ENCODE assay signal across 8 cellular contexts in genomic region chr19:1513492-1514294, GRCh38. TPM values are rescaled to one million over a fixed set of nuclear protein-coding genes. Genes with fewer than 3 reads are reported as not detected.
A peak's percentile ranks its signal among the peaks of the same experiment; 100 is the strongest.
DNase-seq lines count a peak whose midpoint lies in the region; ATAC-seq and TF ChIP-seq lines count a peak whose summit lies in the region.

No MANE protein-coding gene starts in this region.

- H3K36me3 ChIP-seq in OCI-LY1 (ENCODE audit: insufficient read depth, low read length) = no peaks in the 10 kb centered on the region

- no peak overlapping the region for H3K27ac Mint-ChIP-seq in activated T-cell treated with anti-CD3 and anti-CD28 coated beads, Interleukin-2, amount 50 U/mL, for 72 hours

- H3K4me2 ChIP-seq in OCI-LY1 (ENCODE audit: low read length) = no peak overlapping the region

- no peaks in the 10 kb centered on the region for H3K9me3 ChIP-seq in OCI-LY1 (ENCODE audit: low read length)

- no peaks in the 10 kb centered on the region for H3K27me3 Mint-ChIP-seq in activated T-cell treated with anti-CD3 and anti-CD28 coated beads, Interleukin-2, amount 50 U/mL, for 72 hours (ENCODE audit: low read depth)

- DNase-seq in GM12864 (ENCODE audit: low read depth) = no peak
- peak; percentile 82 to 88 for DNase-seq in activated T-cell treated with anti-CD3 and anti-CD28 coated beads, Interleukin-2, amount 50 U/mL, for 72 hours
- DNase-seq in foreskin fibroblast = peak; percentile 42 to 83
- DNase-seq in retinal pigment epithelial cell (ENCODE audit: low read depth) = no peak
- no peak for DNase-seq in NCI-H1105 treated with DMSO at 0.1 percent for 48 hours (lab: John Stamatoyannopoulos, UW)

- H4K20me1 ChIP-seq in OCI-LY1 (ENCODE audit: insufficient read depth, low read length) = no peaks in the 10 kb centered on the region

- H3K4me1 Mint-ChIP-seq in activated T-cell treated with anti-CD3 and anti-CD28 coated beads, Interleukin-2, amount 50 U/mL, for 72 hours (ENCODE audit: low read depth) = peaks cover 19% of the 10 kb centered on the region

- peak; percentile 61 to 68 for ATAC-seq in activated T-cell treated with anti-CD3 and anti-CD28 coated beads, Interleukin-2, amount 50 U/mL, for 72 hours (replicated peaks in 1 of 2)
- no peak for ATAC-seq in GM21723 (IDR thresholded peaks at IDR 0.05; ENCODE audit: unreplicated experiment)
- no peak for ATAC-seq in GM21528 (IDR thresholded peaks at IDR 0.05; ENCODE audit: low FRiP score, unreplicated experiment)

- no peaks in the 10 kb centered on the region for H3K79me2 ChIP-seq in OCI-LY1 (ENCODE audit: insufficient read depth, low read length)

- H3K9ac ChIP-seq in OCI-LY1 (ENCODE audit: low read length) = no peak overlapping the region

- no peak overlapping the region for H3K27ac ChIP-seq in OCI-LY1 (ENCODE audit: low read depth, low read length, poor library complexity, severe bottlenecking)

- peaks cover 8% of the 10 kb centered on the region for H3K27me3 ChIP-seq in OCI-LY1 (ENCODE audit: insufficient read depth, low read length)

- no peaks in the 10 kb centered on the region for H3F3A ChIP-seq in OCI-LY1 (ENCODE audit: insufficient read depth, low read length)

- no peaks in the 10 kb centered on the region for H3K36me3 Mint-ChIP-seq in activated T-cell treated with anti-CD3 and anti-CD28 coated beads, Interleukin-2, amount 50 U/mL, for 72 hours (ENCODE audit: insufficient read depth in 2 of 2)

- peak overlapping the region; percentile 1 to 59 for H3K4me3 Mint-ChIP-seq in activated T-cell treated with anti-CD3 and anti-CD28 coated beads, Interleukin-2, amount 50 U/mL, for 72 hours

- H3K4me1 ChIP-seq in OCI-LY1 (ENCODE audit: insufficient read depth, low read length, severe bottlenecking) = no peaks in the 10 kb centered on the region

- no peaks in the 10 kb centered on the region for H3K9me3 Mint-ChIP-seq in activated T-cell treated with anti-CD3 and anti-CD28 coated beads, Interleukin-2, amount 50 U/mL, for 72 hours

- no peaks in the 10 kb centered on the region for H3K9me2 ChIP-seq in OCI-LY1 (ENCODE audit: low read depth, low read length)

- TF ChIP-seq CTCF in GM12864 (IDR thresholded peaks at IDR 0.05; ENCODE audit: low read depth, low read length, missing control alignments) = peak; percentile 72
- TF ChIP-seq CTCF in OCI-LY1 (IDR thresholded peaks at IDR 0.05; ENCODE audit: low read length) = peak; percentile 68
- TF ChIP-seq CTCF in foreskin fibroblast (IDR thresholded peaks at IDR 0.05; ENCODE audit: low read depth, low read length) = peak; percentile 79
- TF ChIP-seq CTCF in retinal pigment epithelial cell (conservative IDR thresholded peaks at IDR 0.05; ENCODE audit: low read depth, low read length) = peak; percentile 69

- 0 out of 2 replicates have a peak overlapping the region, but pooled peaks have one; percentile 27 for H3K4me3 ChIP-seq in GM12864 (ENCODE audit: low read depth, low read length)
- no peak overlapping the region for H3K4me3 ChIP-seq in OCI-LY1 (ENCODE audit: low read depth, low read length, poor library complexity, severe bottlenecking)
- peak overlapping the region; percentile 78 to 88 for H3K4me3 ChIP-seq in foreskin fibroblast (ENCODE audit: low read depth in 1 of 2, low read length in 2 of 2)
- peak overlapping the region; percentile 25 for H3K4me3 ChIP-seq in retinal pigment epithelial cell (ENCODE audit: low read length)

- no peak overlapping the region for H2AFZ ChIP-seq in OCI-LY1 (ENCODE audit: low read length)

RNA-seq across cellular contexts. Expression of gene ADAMTSL5, which starts 0.9 kb away (rescaled TPM):
- total RNA-seq in activated T-cell treated with anti-CD3 and anti-CD28 coated beads, Interleukin-2, amount 50 U/mL, for 72 hours = 1 to 10 TPM; 4.3 to 5.5 TPM

RNA-seq across cellular contexts. Expression of gene PLK5, which starts 10.2 kb away (rescaled TPM):
- total RNA-seq in activated T-cell treated with anti-CD3 and anti-CD28 coated beads, Interleukin-2, amount 50 U/mL, for 72 hours = not detected

RNA-seq across cellular contexts. Expression of gene REEP6, which starts 22.7 kb away (rescaled TPM):
- total RNA-seq in activated T-cell treated with anti-CD3 and anti-CD28 coated beads, Interleukin-2, amount 50 U/mL, for 72 hours = 1 to 10 TPM; 1.7 to 3.8 TPM

RNA-seq across cellular contexts. Expression of gene PCSK4, which starts 23.5 kb away (rescaled TPM):
- 10 to 100 TPM; 13.3 to 16.6 TPM for total RNA-seq in activated T-cell treated with anti-CD3 and anti-CD28 coated beads, Interleukin-2, amount 50 U/mL, for 72 hours

RNA-seq across cellular contexts. Expression of gene C19orf25, which starts 34.7 kb away (rescaled TPM):
- total RNA-seq in activated T-cell treated with anti-CD3 and anti-CD28 coated beads, Interleukin-2, amount 50 U/mL, for 72 hours = 10 to 100 TPM; 28.1 to 31.7 TPM

Comparison
In these comparisons a context has a peak if more than half of its experiments do, and no peak if none do; other contexts are left out.
1. DNase-seq: peak in activated T-cell treated with anti-CD3 and anti-CD28 coated beads, Interleukin-2, amount 50 U/mL, for 72 hours (2 of 2) and foreskin fibroblast (2 of 2); none in GM12864 (single experiment), retinal pigment epithelial cell (single experiment) and NCI-H1105 treated with DMSO at 0.1 percent for 48 hours (single experiment).
2. ATAC-seq: peak in activated T-cell treated with anti-CD3 and anti-CD28 coated beads, Interleukin-2, amount 50 U/mL, for 72 hours (2 of 2); none in GM21723 (single experiment) and GM21528 (single experiment).
3. Peak in every context shown above with its lines, with median percentiles within 50 percentile points of each other: CTCF ChIP-seq.